Comparison of ENCODE assay signal across 11 cellular contexts in genomic region chr14:93915070-93915705, GRCh38. TPM values are rescaled to one million over a fixed set of nuclear protein-coding genes. Genes with fewer than 3 reads are reported as not detected.
"Had no signal": no experiment of that assay in that cellular context is flagged by ENCODE, and none has a peak within 500 bp of the region (broad histone marks: within the 10 kb centered on the region; RNA-seq: fewer than 3 reads in every experiment).

No MANE protein-coding gene starts in this region.

- H3K4me3 ChIP-seq: GM23248, HAP-1 had no signal

- H3K9me3 ChIP-seq: HAP-1 had no signal

- H3K9ac ChIP-seq: GM23248 had no signal

- H3K4me1 Mint-ChIP-seq: IgD-negative memory B cell had no signal

- H3K27ac ChIP-seq: GM23248, HL-60 had no signal

- ATAC-seq: HCT116 had no signal

- H3K36me3 ChIP-seq: HAP-1 had no signal

- H3K4me3 Mint-ChIP-seq: HFFc6, IgD-negative memory B cell had no signal

- H3K4me1 ChIP-seq: HAP-1 had no signal

- H2AFZ ChIP-seq: GM23248 had no signal

- DNase-seq: GM23248, GOT3, H7, HFFc6, KBM-7 had no signal

- H3K27ac Mint-ChIP-seq: HFFc6, IgD-negative memory B cell had no signal

RNA-seq across cellular contexts. Expression of gene FAM181A, which starts 12.0 kb away (rescaled TPM):
- total RNA-seq: GM23248, H4, H7, HFFc6, HT1080 had no signal
- polyA plus RNA-seq: GM23248, IgD-negative memory B cell had no signal
